In genomic region chr9:33721674-33722358, GRCh38 we compare ENCODE assay signal across 9 cellular contexts.
DNase-seq lines count a peak whose midpoint lies in the region; ATAC-seq, FAIRE-seq and TF ChIP-seq lines count a peak whose summit lies in the region.
"Had no signal": no experiment of that assay in that cellular context is flagged by ENCODE, and none has a peak within 500 bp of the region (broad histone marks: within the 10 kb centered on the region; RNA-seq: fewer than 3 reads in every experiment).

No MANE protein-coding gene starts in this region.

- ATAC-seq in Right ventricle myocardium superior (ENCODE audit: poor library complexity) = peak; percentile 90

- DNase-seq in DMS53 (lab: John Stamatoyannopoulos, UW) (peak; percentile 84), H4 (ENCODE audit: low spot score) (peak; percentile 80), NCI-H1048 (lab: John Stamatoyannopoulos, UW) (peak; percentile 55), SKM-1 treated with dmso at 0.1 percent for 144 hours (lab: John Stamatoyannopoulos, UW; ENCODE audit: unreplicated experiment) (peak; percentile 70), Right ventricle myocardium superior (peak; percentile 92), progenitor cell of endocrine pancreas (ENCODE audit: low spot score, unreplicated experiment) (peak; percentile 92), urothelium cell line (ENCODE audit: low spot score) (peak; percentile 80)
- DNase-seq in activated naive CD4-positive, alpha-beta T cell treated with anti-CD3 and anti-CD28 coated beads, Interleukin-2, amount 10 ng/mL, durations not matched to agents 7 days and 5 days = peak; percentile 89

- H3K27ac Mint-ChIP-seq in activated naive CD4-positive, alpha-beta T cell treated with anti-CD3 and anti-CD28 coated beads, Interleukin-2, amount 10 ng/mL, durations not matched to agents 7 days and 5 days = no peak overlapping the region
- no peak overlapping the region for H3K27ac Mint-ChIP-seq in progenitor cell of endocrine pancreas
- H3K27ac Mint-ChIP-seq: dendritic cell treated with granulocyte-macrophage colony-stimulating factor and Interleukin-4, amounts not matched to agents 40 ng/mL and 50 ng/mL, for 4 days had no signal

- peak; percentile 100 for TF ChIP-seq CTCF in progenitor cell of endocrine pancreas (IDR thresholded peaks at IDR 0.05; ENCODE audit: unreplicated experiment)

- FAIRE-seq in urothelium cell line (lab: Jason Lieb, UNC) = peak; percentile 95

- H3K36me3 Mint-ChIP-seq in activated naive CD4-positive, alpha-beta T cell treated with anti-CD3 and anti-CD28 coated beads, Interleukin-2, amount 10 ng/mL, durations not matched to agents 7 days and 5 days = no peaks in the 10 kb centered on the region
- H3K36me3 Mint-ChIP-seq in progenitor cell of endocrine pancreas (ENCODE audit: insufficient read depth) = no peaks in the 10 kb centered on the region

- intact Hi-C loops in Right ventricle myocardium superior (cut with DNase I) = loop anchor here (2.0 kb wide), 1 partner anchor 97 kb away; no protein-coding TSS in a partner anchor

- no peaks in the 10 kb centered on the region for H3K4me1 Mint-ChIP-seq in activated naive CD4-positive, alpha-beta T cell treated with anti-CD3 and anti-CD28 coated beads, Interleukin-2, amount 10 ng/mL, durations not matched to agents 7 days and 5 days
- H3K4me1 Mint-ChIP-seq in progenitor cell of endocrine pancreas (ENCODE audit: low read depth) = no peaks in the 10 kb centered on the region

- no peak overlapping the region for H3K4me3 Mint-ChIP-seq in activated naive CD4-positive, alpha-beta T cell treated with anti-CD3 and anti-CD28 coated beads, Interleukin-2, amount 10 ng/mL, durations not matched to agents 7 days and 5 days
- no peak overlapping the region for H3K4me3 Mint-ChIP-seq in progenitor cell of endocrine pancreas (ENCODE audit: low read depth)
- H3K4me3 Mint-ChIP-seq: dendritic cell treated with granulocyte-macrophage colony-stimulating factor and Interleukin-4, amounts not matched to agents 40 ng/mL and 50 ng/mL, for 4 days had no signal

- no peaks in the 10 kb centered on the region for H3K9me3 Mint-ChIP-seq in activated naive CD4-positive, alpha-beta T cell treated with anti-CD3 and anti-CD28 coated beads, Interleukin-2, amount 10 ng/mL, durations not matched to agents 7 days and 5 days
- H3K9me3 Mint-ChIP-seq in progenitor cell of endocrine pancreas (ENCODE audit: low read depth) = peaks cover 11% of the 10 kb centered on the region
- H3K9me3 Mint-ChIP-seq: dendritic cell treated with granulocyte-macrophage colony-stimulating factor and Interleukin-4, amounts not matched to agents 40 ng/mL and 50 ng/mL, for 4 days had no signal

- CTCF ChIA-PET in activated naive CD4-positive, alpha-beta T cell treated with anti-CD3 and anti-CD28 coated beads, Interleukin-2, amount 10 ng/mL, durations not matched to agents 7 days and 5 days (lab: Charles Lee) = interaction anchor here (0.7 to 9.2 kb wide), 9 partner anchors 10 to 100 kb away, joined by 3 to 280 read pairs (median 6); no protein-coding TSS in a partner anchor

- H3K27me3 Mint-ChIP-seq in activated naive CD4-positive, alpha-beta T cell treated with anti-CD3 and anti-CD28 coated beads, Interleukin-2, amount 10 ng/mL, durations not matched to agents 7 days and 5 days = peaks cover 29% of the 10 kb centered on the region
- H3K27me3 Mint-ChIP-seq in progenitor cell of endocrine pancreas = peaks cover 21% of the 10 kb centered on the region

Comparison
In these comparisons a context has a peak if more than half of its experiments do, and no peak if none do; other contexts are left out.
1. Peak in every context shown above with its lines: DNase-seq and ATAC-seq.